Comparison of ENCODE assay signal across 14 cellular contexts in the genomic region with DNA sequence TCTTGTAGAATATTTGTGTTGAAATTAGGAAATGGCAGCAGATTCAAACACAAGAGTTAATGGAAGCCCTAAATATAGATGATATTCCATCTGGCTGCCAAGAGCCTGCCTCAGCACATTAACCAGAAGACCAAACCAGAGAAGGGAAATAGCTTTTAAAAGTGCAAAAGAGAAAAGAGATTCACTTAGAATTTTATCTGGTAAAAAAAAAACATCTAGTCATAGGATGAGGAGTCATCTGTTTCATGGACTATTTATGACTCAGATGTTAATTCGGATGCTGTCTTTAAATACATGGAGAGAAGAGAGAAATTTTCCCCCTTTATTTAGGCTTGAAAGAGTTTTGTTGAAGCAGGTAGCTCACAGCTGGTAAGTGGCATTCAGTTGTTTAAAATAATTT.
DNase-seq lines count a peak whose midpoint lies in the region; ATAC-seq and TF ChIP-seq lines count a peak whose summit lies in the region.
"Had no signal": no experiment of that assay in that cellular context is flagged by ENCODE, and none has a peak within 500 bp of the region (broad histone marks: within the 10 kb centered on the region; RNA-seq: fewer than 3 reads in every experiment).

No MANE protein-coding gene starts in this region.

- H3K27me3 ChIP-seq in mesenchymal stem cell (ENCODE audit: control insufficient read depth in 1 of 2, insufficient read depth in 1 of 2, low read length in 2 of 2) = no peaks in the 10 kb centered on the region
- H3K27me3 ChIP-seq in thoracic aorta (replicated peaks; ENCODE audit: insufficient read depth) = no peaks in the 10 kb centered on the region

- H3K27ac ChIP-seq in mesenchymal stem cell (ENCODE audit: low read length, poor library complexity, severe bottlenecking) = no peak overlapping the region
- peak overlapping the region; percentile 52 to 59 for H3K27ac ChIP-seq in thoracic aorta
- H3K27ac ChIP-seq: KMS-11 had no signal

- no peak overlapping the region for H2BK12ac ChIP-seq in mesenchymal stem cell (ENCODE audit: low read length in 2 of 2)

- no peak overlapping the region for H3K18ac ChIP-seq in mesenchymal stem cell (ENCODE audit: low read depth in 1 of 2, low read length in 2 of 2)

- H4K8ac ChIP-seq in mesenchymal stem cell (ENCODE audit: low read length) = no peak overlapping the region

- no peak overlapping the region for H3K4me2 ChIP-seq in mesenchymal stem cell (ENCODE audit: low read length, poor library complexity, severe bottlenecking)
- H3K4me2 ChIP-seq: KMS-11 had no signal

- H3K9ac ChIP-seq in mesenchymal stem cell (ENCODE audit: low read length) = peak overlapping the region; percentile 71
- H3K9ac ChIP-seq: KMS-11 had no signal

- H4K91ac ChIP-seq in mesenchymal stem cell (ENCODE audit: low read length) = no peak overlapping the region

- no peak overlapping the region for H2AFZ ChIP-seq in mesenchymal stem cell (ENCODE audit: low read depth, low read length)

- H2BK15ac ChIP-seq in mesenchymal stem cell (ENCODE audit: low read depth, poor library complexity, severe bottlenecking) = no peak overlapping the region

- H3K4me1 ChIP-seq in mesenchymal stem cell (ENCODE audit: control insufficient read depth, insufficient read depth, low read depth, low read length) = no peaks in the 10 kb centered on the region
- peaks cover 10 to 47% of the 10 kb centered on the region in 2 donors for H3K4me1 ChIP-seq in thoracic aorta (ENCODE audit: control insufficient read depth in 1 of 2, low read depth in 2 of 2)

- no peak for ATAC-seq in thoracic aorta (ENCODE audit: insufficient number of reproducible peaks, low FRiP score, low read depth)
- no peak for ATAC-seq in HG03095 (IDR thresholded peaks at IDR 0.05; ENCODE audit: unreplicated experiment)
- ATAC-seq: activated CD8-positive, alpha-beta T cell treated with anti-CD3 and anti-CD28 coated beads for 36 hours; naive thymus-derived CD4-positive, alpha-beta T cell had no signal

- H3K79me1 ChIP-seq in mesenchymal stem cell (replicated peaks; ENCODE audit: low read length, poor library complexity, severe bottlenecking) = no peaks in the 10 kb centered on the region

- no peak overlapping the region for H2BK120ac ChIP-seq in mesenchymal stem cell (ENCODE audit: low read depth, low read length)

- no peak for TF ChIP-seq CTCF in thoracic aorta (IDR thresholded peaks at IDR 0.05)

- 12% methylated on average over 1 of the region's 1 CpG for WGBS in mesenchymal stem cell

- no peak overlapping the region for H2BK5ac ChIP-seq in mesenchymal stem cell (ENCODE audit: low read depth, low read length, poor library complexity, severe bottlenecking)

- H3K14ac ChIP-seq in mesenchymal stem cell (ENCODE audit: low read length in 2 of 2) = no peak overlapping the region

- no peak overlapping the region for H2AK5ac ChIP-seq in mesenchymal stem cell (ENCODE audit: low read length, severe bottlenecking)

- H3K4me3 ChIP-seq in mesenchymal stem cell (ENCODE audit: insufficient read depth in 1 of 2, low read depth in 1 of 2, low read length in 2 of 2) (peak overlapping the region in 1 of 2 experiments; percentile 15), thoracic aorta (no peak overlapping the region)

- DNase-seq in RKO (ENCODE audit: low spot score) = peak; percentile 8
- DNase-seq in dermis blood vessel endothelial cell = peak; percentile 41
- peak; percentile 69 for DNase-seq in mesenchymal stem cell
- DNase-seq in thoracic aorta (ENCODE audit: low spot score) = no peak
- no peak for DNase-seq in putamen (ENCODE audit: low spot score)
- DNase-seq in T1000 (lab: John Stamatoyannopoulos, UW) = no peak
- DNase-seq: activated CD8-positive, alpha-beta T cell treated with anti-CD3 and anti-CD28 coated beads for 36 hours; activated naive CD8-positive, alpha-beta T cell treated with anti-CD3 and anti-CD28 coated beads, Interleukin-2, amount 10 ng/mL, durations not matched to agents 7 days and 5 days; naive thymus-derived CD4-positive, alpha-beta T cell; NCI-H226; stimulated activated CD4-positive, alpha-beta T cell treated with anti-CD3 and anti-CD28 coated beads, Interleukin-1b, Interleukin-23, amount 100 ng/mL, for 48 hours; SW 1271 had no signal

- no peak overlapping the region for H3K4ac ChIP-seq in mesenchymal stem cell (ENCODE audit: low read depth in 1 of 2, low read length in 2 of 2)

- no peak overlapping the region for H3K23ac ChIP-seq in mesenchymal stem cell (ENCODE audit: low read length in 2 of 2)

- H3K9me3 ChIP-seq in mesenchymal stem cell (ENCODE audit: control insufficient read depth, low read length) = no peaks in the 10 kb centered on the region
- no peaks in the 10 kb centered on the region for H3K9me3 ChIP-seq in thoracic aorta

- H3K36me3 ChIP-seq in mesenchymal stem cell (ENCODE audit: control insufficient read depth in 1 of 2, insufficient read depth in 2 of 2, low read depth in 1 of 2, low read length in 2 of 2) (no peaks in the 10 kb centered on the region), thoracic aorta (no peaks in the 10 kb centered on the region)

Comparison
In these comparisons a context has a peak if more than half of its experiments do, and no peak if none do; other contexts are left out.
1. DNase-seq: peak in RKO (single experiment), dermis blood vessel endothelial cell (single experiment) and mesenchymal stem cell (single experiment); none in thoracic aorta (single experiment), putamen (single experiment) and T1000 (single experiment).